Comparison of ENCODE assay signal across 8 cellular contexts in genomic region chr21:42973991-42974831, GRCh38. TPM values are rescaled to one million over a fixed set of nuclear protein-coding genes. Genes with fewer than 3 reads are reported as not detected.
DNase-seq lines count a peak whose midpoint lies in the region; ATAC-seq and TF ChIP-seq lines count a peak whose summit lies in the region.

PKNOX1 (plus strand) TSS chr21:42974562; CDS start chr21:43004382, 29,820 bp downstream.

- WGBS in prostate gland: under 1% methylated on average over 85 of the region's 106 CpGs
- WGBS in urinary bladder: under 1% methylated on average over 106 of the region's 106 CpGs

- no peaks in the 10 kb centered on the region for H3K9me3 ChIP-seq in prostate gland

- H3K4me3 ChIP-seq in prostate gland (peak within 1 kb of the TSS; percentile 75 to 88), urinary bladder (ENCODE audit: low read depth, low read length) (peak within 1 kb of the TSS; percentile 95)

- H3K27me3 ChIP-seq in prostate gland (replicated peaks; ENCODE audit: insufficient read depth): no peaks in the 10 kb centered on the region

- peak in 1 of 4 experiments; percentile 10 for TF ChIP-seq CTCF in prostate gland (IDR thresholded peaks at IDR 0.05)

- TF ChIP-seq POLR2A in prostate gland (IDR thresholded peaks at IDR 0.05): peak; percentile 65

- H3K4me1 ChIP-seq in prostate gland (replicated peaks) (no peaks in the 10 kb centered on the region), urinary bladder (ENCODE audit: insufficient read depth) (no peaks in the 10 kb centered on the region)

- ATAC-seq in GM18502 (IDR thresholded peaks at IDR 0.05; ENCODE audit: poor library complexity, unreplicated experiment): peak; percentile 85
- ATAC-seq in HG02970 (IDR thresholded peaks at IDR 0.05; ENCODE audit: low FRiP score, unreplicated experiment): peak; percentile 80
- ATAC-seq in left ventricle myocardium superior: peak; percentile 93

- H3K36me3 ChIP-seq in prostate gland: no peaks in the 10 kb centered on the region
- no peaks in the 10 kb centered on the region for H3K36me3 ChIP-seq in urinary bladder (ENCODE audit: insufficient read depth)

- DNase-seq in NCI-H187 treated with DMSO at 0.1 percent for 48 hours (lab: John Stamatoyannopoulos, UW) (peak; percentile 94), T-helper 2 cell (peak; percentile 98 to 99 (median 99)), left ventricle myocardium superior (peak; percentile 100), prostate gland (ENCODE audit: low spot score) (peak; percentile 99)

- H3K27ac ChIP-seq in angular gyrus (ENCODE audit: low read depth, low read length) (peak within 1 kb of the TSS; percentile 89), prostate gland (peak within 1 kb of the TSS; percentile 98 to 100), urinary bladder (ENCODE audit: low read depth) (peak within 1 kb of the TSS; percentile 95)

- intact Hi-C loops in left ventricle myocardium superior (cut with micrococcal nuclease): no loop called here
- intact Hi-C loops in prostate gland (cut with DNase I): loop anchor here (1.0 kb wide), 1 partner anchor 23 kb away; no protein-coding TSS in a partner anchor

RNA-seq across cellular contexts. Expression of gene PKNOX1, which starts in this region (rescaled TPM):
- 8.4 TPM for total RNA-seq in left ventricle myocardium superior
- 10 to 100 TPM; 38.0 to 42.4 TPM for total RNA-seq in prostate gland
- 19.2 TPM for total RNA-seq in urinary bladder
- 16.0 TPM for polyA plus RNA-seq in urinary bladder

Comparison
In these comparisons a context has a peak if more than half of its experiments do, and no peak if none do; other contexts are left out.
1. Peak in every context shown above with its lines: DNase-seq, ATAC-seq, H3K4me3 ChIP-seq and H3K27ac ChIP-seq.